In genomic region chr20:35731862-35732643, GRCh38 we compare ENCODE assay signal across 15 cellular contexts. TPM values are rescaled to one million over a fixed set of nuclear protein-coding genes. Genes with fewer than 3 reads are reported as not detected.
A peak's percentile ranks its signal among the peaks of the same experiment; 100 is the strongest.
DNase-seq lines count a peak whose midpoint lies in the region; ATAC-seq and TF ChIP-seq lines count a peak whose summit lies in the region.
"Had no signal": no experiment of that assay in that cellular context is flagged by ENCODE, and none has a peak within 500 bp of the region (broad histone marks: within the 10 kb centered on the region; RNA-seq: fewer than 3 reads in every experiment).

No MANE protein-coding gene starts in this region.

- H3K4me1 ChIP-seq in DND-41 (ENCODE audit: insufficient read depth, low read length): peaks cover 57% of the 10 kb centered on the region
- H3K4me1 ChIP-seq in adipocyte (ENCODE audit: control insufficient read depth, insufficient read depth, low read length): peaks cover 59% of the 10 kb centered on the region

- no peak overlapping the region for H3K27ac ChIP-seq in CD4-positive, alpha-beta T cell (ENCODE audit: low read depth, low read length)
- no peak overlapping the region for H3K27ac ChIP-seq in DND-41 (ENCODE audit: low read length)
- H3K27ac ChIP-seq: BLaER1 treated with 17β-estradiol and CSF1 and Interleukin-3, amounts not matched to agents 10 nM and 100 nM; suprapubic skin had no signal

- H3K4me2 ChIP-seq in DND-41 (ENCODE audit: insufficient read depth, low read length): peak overlapping the region; percentile 89; the same call in 1 of the 2 replicates
- H3K4me2 ChIP-seq: BLaER1 treated with 17β-estradiol and CSF1 and Interleukin-3, amounts not matched to agents 10 nM and 100 nM had no signal

- H3K79me2 ChIP-seq in DND-41 (ENCODE audit: insufficient read depth, low read length): peaks cover 99% of the 10 kb centered on the region

- TF ChIP-seq CTCF in CD4-positive, alpha-beta T cell (IDR thresholded peaks at IDR 0.05): no peak
- TF ChIP-seq CTCF in DND-41 (IDR thresholded peaks at IDR 0.05; ENCODE audit: borderline replicate concordance, extremely low read depth, low read length, poor library complexity, severe bottlenecking) (no peak), nephron progenitor cell (IDR thresholded peaks at IDR 0.05) (no peak)

- no peak overlapping the region; a peak in 1 of 4 replicates for H3K4me3 ChIP-seq in DND-41 (ENCODE audit: low read depth in 1 of 2, low read length in 2 of 2)
- no peak overlapping the region for H3K4me3 ChIP-seq in adipocyte (ENCODE audit: low read length)
- H3K4me3 ChIP-seq: BLaER1 treated with 17β-estradiol and CSF1 and Interleukin-3, amounts not matched to agents 10 nM and 100 nM; suprapubic skin had no signal

- H3K4me1 Mint-ChIP-seq in CD4-positive, alpha-beta T cell (ENCODE audit: low read depth): peaks cover 63% of the 10 kb centered on the region
- peaks cover 11% of the 10 kb centered on the region for H3K4me1 Mint-ChIP-seq in nephron progenitor cell

- no peak overlapping the region for H2AFZ ChIP-seq in DND-41 (ENCODE audit: low read depth, low read length)

- peak overlapping the region; percentile 34 for H3K4me3 Mint-ChIP-seq in CD4-positive, alpha-beta T cell
- no peak overlapping the region for H3K4me3 Mint-ChIP-seq in nephron progenitor cell
- H3K4me3 Mint-ChIP-seq: activated naive CD4-positive, alpha-beta T cell treated with anti-CD3 and anti-CD28 coated beads, Interleukin-2, amount 10 ng/mL, durations not matched to agents 7 days and 5 days had no signal

- no peaks in the 10 kb centered on the region for H3K9me3 Mint-ChIP-seq in CD4-positive, alpha-beta T cell
- no peaks in the 10 kb centered on the region for H3K9me3 Mint-ChIP-seq in nephron progenitor cell
- H3K9me3 Mint-ChIP-seq: activated naive CD4-positive, alpha-beta T cell treated with anti-CD3 and anti-CD28 coated beads, Interleukin-2, amount 10 ng/mL, durations not matched to agents 7 days and 5 days had no signal

- peak overlapping the region; percentile 41 for H3K27ac Mint-ChIP-seq in CD4-positive, alpha-beta T cell
- peak overlapping the region; percentile 1 for H3K27ac Mint-ChIP-seq in nephron progenitor cell
- H3K27ac Mint-ChIP-seq: activated naive CD4-positive, alpha-beta T cell treated with anti-CD3 and anti-CD28 coated beads, Interleukin-2, amount 10 ng/mL, durations not matched to agents 7 days and 5 days had no signal

- POLR2A ChIA-PET in CD4-positive, alpha-beta T cell (lab: Charles Lee): interaction anchor here (1.3 to 3.5 kb wide), 2 partner anchors 10 to 39 kb away, joined by 3 to 31 read pairs; partner anchors contain the start of gene RBM39

- no peaks in the 10 kb centered on the region for H3K9me3 ChIP-seq in CD4-positive, alpha-beta T cell (ENCODE audit: control insufficient read depth, low read length)
- H3K9me3 ChIP-seq in DND-41 (ENCODE audit: insufficient read depth, low read length, severe bottlenecking): no peaks in the 10 kb centered on the region
- no peaks in the 10 kb centered on the region for H3K9me3 ChIP-seq in adipocyte (ENCODE audit: control insufficient read depth, low read length)
- H3K9me3 ChIP-seq: BLaER1 treated with 17β-estradiol and CSF1 and Interleukin-3, amounts not matched to agents 10 nM and 100 nM; suprapubic skin had no signal

- peaks cover 97% of the 10 kb centered on the region for H4K20me1 ChIP-seq in DND-41 (ENCODE audit: insufficient read depth, low read length)

- H3K36me3 Mint-ChIP-seq in CD4-positive, alpha-beta T cell (ENCODE audit: low read depth): peaks cover 92% of the 10 kb centered on the region
- peaks cover 66% of the 10 kb centered on the region for H3K36me3 Mint-ChIP-seq in nephron progenitor cell (ENCODE audit: low read depth)

- no peaks in the 10 kb centered on the region for H3K27me3 ChIP-seq in CD4-positive, alpha-beta T cell (ENCODE audit: control insufficient read depth, insufficient read depth, low read length)
- no peaks in the 10 kb centered on the region for H3K27me3 ChIP-seq in DND-41 (ENCODE audit: insufficient read depth, low read length, poor library complexity)
- no peaks in the 10 kb centered on the region for H3K27me3 ChIP-seq in adipocyte (replicated peaks; ENCODE audit: control insufficient read depth, insufficient read depth, low read length)
- H3K27me3 ChIP-seq: BLaER1 treated with 17β-estradiol and CSF1 and Interleukin-3, amounts not matched to agents 10 nM and 100 nM; suprapubic skin had no signal

- CTCF ChIA-PET in CD4-positive, alpha-beta T cell (lab: Charles Lee): interaction anchor here (2.9 kb wide), 1 partner anchor 10 kb away, joined by 8 read pairs; the partner anchor contains the start of gene RBM39

- H3K27me3 Mint-ChIP-seq in CD4-positive, alpha-beta T cell: no peaks in the 10 kb centered on the region
- H3K27me3 Mint-ChIP-seq in nephron progenitor cell (ENCODE audit: low read depth, poor library complexity): no peaks in the 10 kb centered on the region
- H3K27me3 Mint-ChIP-seq: activated naive CD4-positive, alpha-beta T cell treated with anti-CD3 and anti-CD28 coated beads, Interleukin-2, amount 10 ng/mL, durations not matched to agents 7 days and 5 days had no signal

- DNase-seq in CD4-positive, alpha-beta T cell: no peak
- DNase-seq in DND-41: no peak
- DNase-seq in adipocyte (ENCODE audit: low read depth): no peak
- DNase-seq in nephron progenitor cell: no peak
- DNase-seq in NCI-H128 (lab: John Stamatoyannopoulos, UW; ENCODE audit: unreplicated experiment): no peak
- DNase-seq in NCI-H2196 treated with DMSO at 0.1 percent for 48 hours (lab: John Stamatoyannopoulos, UW; ENCODE audit: unreplicated experiment): no peak
- DNase-seq: activated naive CD4-positive, alpha-beta T cell treated with anti-CD3 and anti-CD28 coated beads, Interleukin-2, amount 10 ng/mL, durations not matched to agents 7 days and 5 days; GOT3; left ventricle myocardium superior; NCI-H2029 treated with DMSO at 0.1 percent for 48 hours; NCI-H526; OCI-M1 had no signal

- intact Hi-C loops in CD4-positive, alpha-beta T cell (cut with DNase I, micrococcal nuclease): loop anchor here (2.0 to 5.0 kb wide), 2 partner anchors 15 to 155 kb away; no protein-coding TSS in a partner anchor

- no peak for ATAC-seq in CD4-positive, alpha-beta T cell (ENCODE audit: poor library complexity)
- ATAC-seq in DND-41 (ENCODE audit: insufficient read depth, low read depth): no peak
- no peak for ATAC-seq in HG02623 (IDR thresholded peaks at IDR 0.05; ENCODE audit: unreplicated experiment)

- H3K36me3 ChIP-seq in DND-41 (ENCODE audit: insufficient read depth, low read length) (peaks cover 99% of the 10 kb centered on the region), adipocyte (ENCODE audit: control insufficient read depth, insufficient read depth, low read length, severe bottlenecking) (peaks cover 98% of the 10 kb centered on the region)

- H3K9ac ChIP-seq in DND-41 (ENCODE audit: low read depth, low read length): no peak overlapping the region
- H3K9ac ChIP-seq in adipocyte (ENCODE audit: low read length): peak overlapping the region; percentile 63
- H3K9ac ChIP-seq: BLaER1 treated with 17β-estradiol and CSF1 and Interleukin-3, amounts not matched to agents 10 nM and 100 nM had no signal

RNA-seq across cellular contexts. Expression of gene RBM39, which starts 10.0 kb away (rescaled TPM):
- total RNA-seq in CD4-positive, alpha-beta T cell: 1,000 to 10,000 TPM; 1,057 to 1,091 TPM

RNA-seq across cellular contexts. Expression of gene ROMO1, which starts 32.8 kb away (rescaled TPM):
- total RNA-seq in CD4-positive, alpha-beta T cell: 10 to 100 TPM; 32.9 to 35.8 TPM

RNA-seq across cellular contexts. Expression of gene NFS1, which starts 32.9 kb away (rescaled TPM):
- total RNA-seq in CD4-positive, alpha-beta T cell: 10 to 100 TPM; 10.6 to 11.5 TPM

RNA-seq across cellular contexts. Expression of gene PHF20, which starts 39.8 kb away (rescaled TPM):
- total RNA-seq in CD4-positive, alpha-beta T cell: 100 to 1,000 TPM; 119 to 126 TPM
